ENCODE assay signal across 23 cellular contexts in the genomic region with DNA sequence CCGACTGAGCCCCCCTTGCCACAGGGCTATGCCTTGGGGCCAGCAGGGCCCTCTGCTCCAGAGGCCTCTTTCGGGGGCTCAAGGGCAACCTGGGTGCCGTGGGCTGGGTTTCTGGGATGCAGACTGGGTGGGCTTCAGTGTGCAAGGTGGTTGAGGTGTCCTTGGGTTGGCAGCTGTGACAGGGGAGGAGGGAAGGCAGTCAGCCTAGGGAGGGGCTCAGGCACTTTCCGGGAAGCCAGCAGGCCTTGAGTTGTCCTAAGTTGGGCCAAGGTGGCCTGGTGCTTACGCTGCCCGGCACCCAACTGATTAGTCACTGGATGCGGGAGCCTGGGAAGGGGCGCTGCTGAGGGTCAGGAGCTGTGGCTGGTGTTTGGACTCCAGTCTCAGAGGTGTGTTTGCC.
"Had no signal": no experiment of that assay in that cellular context is flagged by ENCODE, and none has a peak within 500 bp of the region (broad histone marks: within the 10 kb centered on the region; RNA-seq: fewer than 3 reads in every experiment).

No MANE protein-coding gene starts in this region.

- H3K9me3 Mint-ChIP-seq: activated CD4-positive, alpha-beta memory T cell treated with anti-CD3 and anti-CD28 coated beads, Interleukin-2, amount 10 ng/mL, durations not matched to agents 7 days and 5 days; activated T-helper 17 cell treated with anti-CD3 and anti-CD28 coated beads, Interleukin-2, amount 50 U/mL, for 72 hours; brain had no signal

- H3K36me3 ChIP-seq: SJCRH30, WERI-Rb-1 had no signal

- H3K27ac ChIP-seq: SJCRH30, WERI-Rb-1 had no signal

- H3K4me2 ChIP-seq: SK-N-SH had no signal

- H3K4me3 Mint-ChIP-seq: activated CD4-positive, alpha-beta memory T cell treated with anti-CD3 and anti-CD28 coated beads, Interleukin-2, amount 10 ng/mL, durations not matched to agents 7 days and 5 days; activated CD4-positive, alpha-beta T cell treated with anti-CD3 and anti-CD28 coated beads for 36 hours; activated T-helper 17 cell treated with anti-CD3 and anti-CD28 coated beads, Interleukin-2, amount 50 U/mL, for 72 hours; brain had no signal

- H3K4me1 Mint-ChIP-seq: activated CD4-positive, alpha-beta memory T cell treated with anti-CD3 and anti-CD28 coated beads, Interleukin-2, amount 10 ng/mL, durations not matched to agents 7 days and 5 days; activated CD4-positive, alpha-beta T cell treated with anti-CD3 and anti-CD28 coated beads for 36 hours; activated T-helper 17 cell treated with anti-CD3 and anti-CD28 coated beads, Interleukin-2, amount 50 U/mL, for 72 hours; brain had no signal

- H3K9ac ChIP-seq: SK-N-SH had no signal

- H3K27me3 ChIP-seq: SJCRH30 had no signal

- H3K4me1 ChIP-seq: SJCRH30 had no signal

- H3K9me3 ChIP-seq: SJCRH30, SK-N-SH had no signal

- ATAC-seq: activated CD4-positive, alpha-beta T cell treated with anti-CD3 and anti-CD28 coated beads for 36 hours; activated T-helper 17 cell treated with anti-CD3 and anti-CD28 coated beads, Interleukin-2, amount 50 U/mL, for 72 hours had no signal

- H3K4me3 ChIP-seq: SJCRH30 had no signal

- DNase-seq: activated CD4-positive, alpha-beta memory T cell treated with anti-CD3 and anti-CD28 coated beads, Interleukin-2, amount 10 ng/mL, durations not matched to agents 7 days and 5 days; activated CD4-positive, alpha-beta T cell treated with anti-CD3 and anti-CD28 coated beads for 36 hours; activated CD4-positive, alpha-beta T cell treated with anti-CD3 and anti-CD28 coated beads, Interleukin-2, amount 50 U/mL, for 1 hour; activated gamma-delta T cell; activated naive CD4-positive, alpha-beta T cell treated with anti-CD3 and anti-CD28 coated beads, Interleukin-2, amount 50 U/mL, for 16 hours; activated T-cell treated with anti-CD3 and anti-CD28 coated beads for 4 hours; activated T-cell treated with anti-CD3 and anti-CD28 coated beads, Interleukin-2, amount 50 U/mL, for 48 hours; amniotic stem cell; Kasumi-1; KBM-7; NCI-H1105 treated with DMSO at 0.1 percent for 48 hours; NCI-H1436 treated with DMSO at 0.1 percent for 48 hours; NCI-H187; NCI-H2081; NCI-H446; NCI-H524 treated with DMSO at 0.1 percent for 48 hours; NCI-H82; SJCRH30; SK-N-SH; T-helper 1 cell; WERI-Rb-1 had no signal

- H3K27ac Mint-ChIP-seq: activated CD4-positive, alpha-beta T cell treated with anti-CD3 and anti-CD28 coated beads for 36 hours; activated T-helper 17 cell treated with anti-CD3 and anti-CD28 coated beads, Interleukin-2, amount 50 U/mL, for 72 hours had no signal
